ENCODE assay signal across 8 cellular contexts in the genomic region with DNA sequence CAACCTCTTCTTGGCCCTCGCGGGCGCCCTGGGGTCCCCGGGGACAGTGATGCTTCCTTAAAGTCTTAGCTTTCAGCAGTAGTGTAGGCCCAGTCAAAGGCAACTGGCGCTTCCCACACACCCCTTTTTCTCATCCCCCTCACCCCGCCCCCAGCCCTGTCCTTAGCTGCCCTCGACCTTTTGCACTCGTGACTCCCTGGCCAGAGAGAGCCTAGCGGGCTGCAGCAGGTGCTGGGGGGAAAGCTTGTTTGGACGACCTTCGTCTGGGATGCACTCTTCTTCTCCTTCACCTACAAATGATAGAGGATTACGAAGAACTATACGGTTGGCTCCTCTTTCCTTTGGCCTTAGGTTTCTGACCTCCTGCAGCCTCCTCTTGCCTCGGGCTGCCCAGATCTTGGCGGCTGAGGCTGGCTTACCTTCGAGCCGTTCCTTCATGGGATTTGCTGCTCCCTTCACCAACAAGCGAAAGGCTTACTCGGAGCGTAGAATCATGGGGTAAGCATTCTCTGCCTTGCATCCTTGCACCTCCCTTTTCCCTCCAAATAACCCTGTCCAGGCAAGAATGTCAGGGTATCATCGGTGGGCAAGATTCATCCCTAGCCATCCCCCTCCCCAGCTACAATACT. TPM values are rescaled to one million over a fixed set of nuclear protein-coding genes. Genes with fewer than 3 reads are reported as not detected.
DNase-seq lines count a peak whose midpoint lies in the region; ATAC-seq and TF ChIP-seq lines count a peak whose summit lies in the region.

No MANE protein-coding gene starts in this region.

- WGBS in mesendoderm (ENCODE audit: extremely low coverage, insufficient coverage, low lambda C conversion rate), result no CpG with 5 or more reads among the region's 21 CpGs
- 25 to 27% methylated on average over 21 of the region's 21 CpGs for WGBS in aorta, 2 donors

- H2BK15ac ChIP-seq in mesendoderm (replicated peaks; ENCODE audit: low read depth), result no peak overlapping the region

- no peaks in the 10 kb centered on the region for H3K9me3 ChIP-seq in Loucy (ENCODE audit: insufficient read depth, low read depth, low read length)
- H3K9me3 ChIP-seq in aorta (ENCODE audit: control insufficient read depth, low read length), result no peaks in the 10 kb centered on the region

- peaks cover 19% of the 10 kb centered on the region; the same call in 1 of the 2 replicates for H3K79me2 ChIP-seq in Loucy (ENCODE audit: insufficient read depth, low read length)
- no peaks in the 10 kb centered on the region for H3K79me2 ChIP-seq in mesendoderm (ENCODE audit: control insufficient read depth, insufficient read depth, low read length)

- H4K5ac ChIP-seq in mesendoderm (ENCODE audit: low read length), result no peak overlapping the region

- H3K4ac ChIP-seq in mesendoderm (ENCODE audit: low read depth, low read length), result no peak overlapping the region

- peak overlapping the region; percentile 91 for H2AFZ ChIP-seq in Loucy (ENCODE audit: low read length)

- H3K27me3 ChIP-seq in Loucy (ENCODE audit: insufficient read depth, low read length, poor library complexity, severe bottlenecking) (no peaks in the 10 kb centered on the region), mesendoderm (ENCODE audit: insufficient read depth, low read length, poor library complexity) (no peaks in the 10 kb centered on the region), aorta (ENCODE audit: control insufficient read depth in 1 of 2, insufficient read depth in 2 of 2, low read length in 1 of 2) (no peaks in the 10 kb centered on the region)

- H3K9me2 ChIP-seq in Loucy (replicated peaks; ENCODE audit: low read depth, low read length), result no peaks in the 10 kb centered on the region

- no peaks in the 10 kb centered on the region for H3K79me1 ChIP-seq in mesendoderm (ENCODE audit: low read length)

- H4K8ac ChIP-seq in mesendoderm (ENCODE audit: low read depth, low read length), result no peak overlapping the region

- H3K36me3 ChIP-seq in Loucy (ENCODE audit: insufficient read depth, low read length), result peaks cover 19% of the 10 kb centered on the region; the same call in 1 of the 2 replicates
- H3K36me3 ChIP-seq in mesendoderm (ENCODE audit: control insufficient read depth, insufficient read depth, low read length), result no peaks in the 10 kb centered on the region
- H3K36me3 ChIP-seq in aorta (ENCODE audit: control insufficient read depth in 1 of 2, insufficient read depth in 2 of 2, low read length in 1 of 2), result peaks cover 0 to 1% of the 10 kb centered on the region in 2 donors

- H3K4me1 ChIP-seq in Loucy (ENCODE audit: insufficient read depth, low read length, poor library complexity, severe bottlenecking) (peaks cover 19% of the 10 kb centered on the region), mesendoderm (ENCODE audit: control insufficient read depth, low read depth, low read length) (no peaks in the 10 kb centered on the region), aorta (ENCODE audit: control insufficient read depth in 1 of 2, insufficient read depth in 2 of 2, low read length in 2 of 2) (no peaks in the 10 kb centered on the region)

- peak overlapping the region; percentile 68 for H3K4me2 ChIP-seq in Loucy (ENCODE audit: low read depth, low read length, poor library complexity, severe bottlenecking)
- H3K4me2 ChIP-seq in mesendoderm (ENCODE audit: low read length), result peak overlapping the region; percentile 20

- H3K56ac ChIP-seq in mesendoderm (ENCODE audit: low read length), result peak overlapping the region; percentile 47

- H3K4me3 ChIP-seq in Loucy (ENCODE audit: low read length, poor library complexity, severe bottlenecking) (peak overlapping the region; percentile 85), mesendoderm (ENCODE audit: low read length) (peak overlapping the region; percentile 28), aorta (ENCODE audit: low read length in 2 of 2) (peak overlapping the region; percentile 46 to 54)

- TF ChIP-seq CTCF in 22Rv1 (IDR thresholded peaks at IDR 0.05) (no peak), Loucy (conservative IDR thresholded peaks at IDR 0.05; ENCODE audit: low read length) (no peak)

- no peak overlapping the region for H2BK120ac ChIP-seq in mesendoderm (ENCODE audit: low read depth, low read length)

- peak; percentile 11 for ATAC-seq in GM19328 (IDR thresholded peaks at IDR 0.05; ENCODE audit: unreplicated experiment)
- peak; percentile 16 for ATAC-seq in aorta (ENCODE audit: low FRiP score)

- H2BK5ac ChIP-seq in mesendoderm (ENCODE audit: low read length), result no peak overlapping the region

- H3K9ac ChIP-seq in Loucy (ENCODE audit: low read depth, low read length, poor library complexity, severe bottlenecking) (peak overlapping the region; percentile 75), mesendoderm (ENCODE audit: low read length) (peak overlapping the region; percentile 33)

- no peaks in the 10 kb centered on the region for H4K20me1 ChIP-seq in Loucy (ENCODE audit: insufficient read depth, low read length, poor library complexity, severe bottlenecking)

- no peak overlapping the region for H2AK5ac ChIP-seq in mesendoderm (ENCODE audit: low read length)

- H3K27ac ChIP-seq in 22Rv1 (peak overlapping the region; percentile 83), cingulate gyrus (ENCODE audit: low read depth, low read length) (peak overlapping the region; percentile 85), mesendoderm (ENCODE audit: low read depth, low read length) (no peak overlapping the region), aorta (ENCODE audit: low read depth in 1 of 2, low read length in 2 of 2) (peak overlapping the region in 1 of 2 donors; percentile 69)

- H3K23ac ChIP-seq in mesendoderm (ENCODE audit: low read length), result no peak overlapping the region

- no peaks in the 10 kb centered on the region for H3F3A ChIP-seq in Loucy (ENCODE audit: low read depth)

- intact Hi-C loops in aorta (cut with DNase I), result no loop called here

- DNase-seq in mesendoderm (peak; percentile 40), aorta (no peak), NCI-H1694 (lab: John Stamatoyannopoulos, UW) (no peak), mesenteric fat pad (ENCODE audit: low spot score) (no peak)

- no peak overlapping the region for H3K18ac ChIP-seq in mesendoderm (ENCODE audit: low read length)

RNA-seq across cellular contexts. Expression of a gene that starts 0.8 kb away (rescaled TPM):
- polyA plus RNA-seq in mesendoderm (2013, experiment 1 of 2), result 10.5 TPM
- polyA plus RNA-seq in mesendoderm (2013, experiment 2 of 2), result 11.0 TPM
- total RNA-seq in aorta (10 to 100 TPM; 11.1 to 11.2 TPM), mesenteric fat pad (7.7 TPM)
- 10 to 100 TPM; 11.9 to 18.9 TPM for polyA plus RNA-seq in aorta

RNA-seq across cellular contexts. Expression of a gene that starts 9.4 kb away (rescaled TPM):
- polyA plus RNA-seq in mesendoderm (2013, experiment 1 of 2), result 12.7 TPM
- 11.5 TPM for polyA plus RNA-seq in mesendoderm (2013, experiment 2 of 2)
- 10 to 100 TPM; 30.5 to 37.9 TPM for total RNA-seq in aorta
- 1 to 10 TPM; 4.4 to 9.3 TPM for polyA plus RNA-seq in aorta
- total RNA-seq in mesenteric fat pad, result 46.8 TPM

RNA-seq across cellular contexts. Expression of a gene that starts 32.6 kb away (rescaled TPM):
- polyA plus RNA-seq in mesendoderm (2013, experiment 1 of 2), result 136 TPM
- polyA plus RNA-seq in mesendoderm (2013, experiment 2 of 2), result 134 TPM
- total RNA-seq in aorta (100 to 1,000 TPM; 103 to 104 TPM), mesenteric fat pad (374 TPM)
- polyA plus RNA-seq in aorta, result 10 to 100 TPM; 49.5 to 56.3 TPM

RNA-seq across cellular contexts. Expression of a gene that starts 37.7 kb away (rescaled TPM):
- 0.07 TPM for polyA plus RNA-seq in mesendoderm (2013, experiment 1 of 2)
- polyA plus RNA-seq in mesendoderm (2013, experiment 2 of 2), result 0.11 TPM
- not detected for total RNA-seq in aorta
- polyA plus RNA-seq in aorta, result 10 to 100 TPM in 1 of 2 donors, 1 to 10 TPM in 1; 1.1 to 21.4 TPM
- 0.16 TPM for total RNA-seq in mesenteric fat pad

RNA-seq across cellular contexts. Expression of a gene that starts 43.4 kb away (rescaled TPM):
- polyA plus RNA-seq in mesendoderm (2013, experiment 1 of 2), result 22.9 TPM
- polyA plus RNA-seq in mesendoderm (2013, experiment 2 of 2), result 23.2 TPM
- 10 to 100 TPM; 18.6 to 19.7 TPM for total RNA-seq in aorta
- polyA plus RNA-seq in aorta, result 10 to 100 TPM; 25.7 to 28.6 TPM
- 18.2 TPM for total RNA-seq in mesenteric fat pad

Comparison
In these comparisons a context has a peak if more than half of its experiments do, and no peak if none do; other contexts are left out.
1. H3K4me3 ChIP-seq: peak in every context shown above with its lines; median percentile 85 in Loucy; 50 in aorta; 28 in mesendoderm.